Comparison of ENCODE assay signal across 9 cellular contexts in genomic region chr12:121784460-121784859, GRCh38. TPM values are rescaled to one million over a fixed set of nuclear protein-coding genes. Genes with fewer than 3 reads are reported as not detected.
A peak's percentile ranks its signal among the peaks of the same experiment; 100 is the strongest.
DNase-seq lines count a peak whose midpoint lies in the region; TF ChIP-seq lines count a peak whose summit lies in the region.
"Had no signal": no experiment of that assay in that cellular context is flagged by ENCODE, and none has a peak within 500 bp of the region (broad histone marks: within the 10 kb centered on the region; RNA-seq: fewer than 3 reads in every experiment).

No MANE protein-coding gene starts in this region.

- H3K9me3 ChIP-seq in SU-DHL-6 (ENCODE audit: insufficient read depth, low read length) (no peaks in the 10 kb centered on the region), skeletal muscle satellite cell (replicated peaks; ENCODE audit: low read length) (no peaks in the 10 kb centered on the region)
- H3K9me3 ChIP-seq: left ventricle myocardium inferior had no signal

- H4K20me1 ChIP-seq in SU-DHL-6 (ENCODE audit: low read depth, low read length), result no peaks in the 10 kb centered on the region

- no peak for TF ChIP-seq CTCF in SU-DHL-6 (IDR thresholded peaks at IDR 0.05; ENCODE audit: insufficient read depth, low read length, poor library complexity, severe bottlenecking)
- no peak for TF ChIP-seq CTCF in epithelial cell of esophagus (IDR thresholded peaks at IDR 0.05; ENCODE audit: insufficient read depth, low read depth, low read length, missing control alignments)

- H3K9me2 ChIP-seq in SU-DHL-6 (replicated peaks; ENCODE audit: insufficient read depth, low read length), result no peaks in the 10 kb centered on the region

- H3K27ac ChIP-seq in SU-DHL-6 (ENCODE audit: low read depth, low read length), result no peak overlapping the region
- H3K27ac ChIP-seq: left ventricle myocardium inferior had no signal

- H3F3A ChIP-seq in SU-DHL-6 (ENCODE audit: insufficient read depth), result peaks cover 13% of the 10 kb centered on the region; the same call in 1 of the 2 replicates

- no peak overlapping the region for H3K9ac ChIP-seq in SU-DHL-6 (ENCODE audit: low read length)
- H3K9ac ChIP-seq in skeletal muscle satellite cell (ENCODE audit: low read depth, low read length), result no peak overlapping the region

- DNase-seq in H4 (ENCODE audit: low spot score) (peak; percentile 72), epithelial cell of esophagus (ENCODE audit: low read depth) (peak; percentile 96), NCI-H774 (lab: John Stamatoyannopoulos, UW) (no peak), SHP77 (lab: John Stamatoyannopoulos, UW) (no peak)
- no peak for DNase-seq in activated CD4-positive, alpha-beta T cell treated with anti-CD3 and anti-CD28 coated beads, Interleukin-2, amount 50 U/mL, for 4 hours
- DNase-seq: left ventricle myocardium inferior, NCI-H1417 had no signal

- peaks cover 45% of the 10 kb centered on the region for H3K79me2 ChIP-seq in SU-DHL-6 (ENCODE audit: insufficient read depth, low read length)

- H3K4me3 ChIP-seq in SU-DHL-6 (ENCODE audit: insufficient read depth, low read length, poor library complexity, severe bottlenecking) (no peak overlapping the region), epithelial cell of esophagus (ENCODE audit: low read length) (no peak overlapping the region), skeletal muscle satellite cell (ENCODE audit: low read length) (no peak overlapping the region)
- H3K4me3 ChIP-seq: left ventricle myocardium inferior had no signal

- H3K27me3 ChIP-seq in SU-DHL-6 (ENCODE audit: low read length) (no peaks in the 10 kb centered on the region), skeletal muscle satellite cell (ENCODE audit: control insufficient read depth, insufficient read depth, low read length) (no peaks in the 10 kb centered on the region)

- H3K4me1 ChIP-seq in skeletal muscle satellite cell (ENCODE audit: control insufficient read depth, insufficient read depth, low read length), result peaks cover 40% of the 10 kb centered on the region

- H2AFZ ChIP-seq in SU-DHL-6 (ENCODE audit: low read depth, low read length, severe bottlenecking), result no peak overlapping the region

- H3K36me3 ChIP-seq in SU-DHL-6 (ENCODE audit: low read length), result no peaks in the 10 kb centered on the region
- H3K36me3 ChIP-seq in skeletal muscle satellite cell (ENCODE audit: insufficient read depth, low read length), result peaks cover 6% of the 10 kb centered on the region

- H3K4me2 ChIP-seq in SU-DHL-6 (ENCODE audit: low read depth, low read length, poor library complexity, severe bottlenecking) (peak overlapping the region; percentile 17), skeletal muscle satellite cell (ENCODE audit: low read length) (peak overlapping the region; percentile 40)

RNA-seq across cellular contexts. Expression of gene RHOF, which starts 9.0 kb away (rescaled TPM):
- total RNA-seq in H4 (2014; rRNA removed; shearing (Covaris generic)), result 0.99 and 3.3 TPM in 2 replicates
- 5.6 and 7.2 TPM in 2 replicates for total RNA-seq in skeletal muscle satellite cell (2012; rRNA removed)

RNA-seq across cellular contexts. Expression of gene SETD1B, which starts 19.3 kb away (rescaled TPM):
- total RNA-seq in H4 (2014; rRNA removed; shearing (Covaris generic)), result 1.2 and 2.1 TPM in 2 replicates
- 3.7 and 3.8 TPM in 2 replicates for total RNA-seq in skeletal muscle satellite cell (2012; rRNA removed)

Comparison
In these comparisons a context has a peak if more than half of its experiments do, and no peak if none do; other contexts are left out.
1. DNase-seq: peak in H4 (single experiment) and epithelial cell of esophagus (single experiment); none in NCI-H774 (single experiment), SHP77 (0 of 2) and activated CD4-positive, alpha-beta T cell treated with anti-CD3 and anti-CD28 coated beads, Interleukin-2, amount 50 U/mL, for 4 hours (0 of 2).